ENCODE assay signal across 23 cellular contexts in genomic region chr9:34419716-34420504, GRCh38. TPM values are rescaled to one million over a fixed set of nuclear protein-coding genes. Genes with fewer than 3 reads are reported as not detected.
DNase-seq lines count a peak whose midpoint lies in the region; ATAC-seq and TF ChIP-seq lines count a peak whose summit lies in the region.
"Had no signal": no experiment of that assay in that cellular context is flagged by ENCODE, and none has a peak within 500 bp of the region (broad histone marks: within the 10 kb centered on the region; RNA-seq: fewer than 3 reads in every experiment).

No MANE protein-coding gene starts in this region.

- POLR2A ChIA-PET in RWPE1 (lab: Yijun Ruan, JAX; ENCODE audit: low non-redundant PET), result no interaction called here

- DNase-seq in cardiac septum (ENCODE audit: low spot score) (peak; percentile 19), left ventricle myocardium superior (no peak), RWPE1 (ENCODE audit: low spot score) (no peak), dermis blood vessel endothelial cell (peak; percentile 21), foreskin fibroblast (no peak)
- DNase-seq: CD4-positive, CD25-positive, alpha-beta regulatory T cell; IMR-90; KG1; MM.1S; NCI-H1694; NCI-H2081; NCI-H2171 treated with DMSO at 0.1 percent for 48 hours; NCI-H345; NCI-H510A treated with DMSO at 0.1 percent for 48 hours; NCI-H748 treated with DMSO at 0.1 percent for 48 hours; NK-92 treated with Interleukin-12 subunit alpha and Interleukin-12 subunit beta, amount 100 ng/mL, for 24 hours; PC-3; Right ventricle myocardium superior had no signal

- CTCF ChIA-PET in RWPE1 (lab: Yijun Ruan, JAX), result interaction anchor here (2.7 kb wide), 1 partner anchor 16 kb away, joined by 10 read pairs; no protein-coding TSS in a partner anchor

- H3K27ac ChIP-seq in RWPE1, result peak overlapping the region; percentile 33; the same call in 1 of the 2 replicates
- H3K27ac ChIP-seq: BLaER1 had no signal

- H3K4me3 ChIP-seq in foreskin fibroblast (ENCODE audit: low read depth in 1 of 2, low read length in 2 of 2), result no peak overlapping the region
- H3K4me3 ChIP-seq: BLaER1 had no signal

- ATAC-seq in left ventricle myocardium superior (no peak), GM21526 (IDR thresholded peaks at IDR 0.05; ENCODE audit: low FRiP score, unreplicated experiment) (no peak), HG03280 (IDR thresholded peaks at IDR 0.05; ENCODE audit: unreplicated experiment) (no peak)
- ATAC-seq: HCT116, PC-3 had no signal

- intact Hi-C loops in cardiac septum (cut with DNase I), result no loop called here
- intact Hi-C loops in left ventricle myocardium superior (cut with micrococcal nuclease), result no loop called here

- no peak for TF ChIP-seq CTCF in RWPE1 (conservative IDR thresholded peaks at IDR 0.05; ENCODE audit: low read depth)
- no peak for TF ChIP-seq CTCF in foreskin fibroblast (IDR thresholded peaks at IDR 0.05; ENCODE audit: low read depth, low read length)

RNA-seq across cellular contexts. Expression of gene FAM219A, which starts 38.5 kb away (rescaled TPM):
- 39.1 TPM for total RNA-seq in cardiac septum
- total RNA-seq in left ventricle myocardium superior, result 19.7 TPM
- 9.2 and 14.7 TPM in 2 replicates for total RNA-seq in dermis blood vessel endothelial cell

RNA-seq across cellular contexts. Expression of gene DNAI1, which starts 38.7 kb away (rescaled TPM):
- total RNA-seq in cardiac septum (0.30 TPM), left ventricle myocardium superior (not detected), dermis blood vessel endothelial cell (not detected in 2 replicates)
- total RNA-seq: A172; CD4-positive, CD25-positive, alpha-beta regulatory T cell; IMR-90; PC-3; Right ventricle myocardium superior had no signal

RNA-seq across cellular contexts. Expression of gene MYORG, which starts 43.2 kb away (rescaled TPM):
- total RNA-seq in cardiac septum (9.7 TPM), left ventricle myocardium superior (5.3 TPM), dermis blood vessel endothelial cell (4.9 and 8.0 TPM in 2 replicates)

Comparison
In these comparisons a context has a peak if more than half of its experiments do, and no peak if none do; other contexts are left out.
1. DNase-seq: peak in cardiac septum (single experiment) and dermis blood vessel endothelial cell (single experiment); none in left ventricle myocardium superior (single experiment), RWPE1 (single experiment) and foreskin fibroblast (0 of 2).